ENCODE assay signal across 8 cellular contexts in the genomic region with DNA sequence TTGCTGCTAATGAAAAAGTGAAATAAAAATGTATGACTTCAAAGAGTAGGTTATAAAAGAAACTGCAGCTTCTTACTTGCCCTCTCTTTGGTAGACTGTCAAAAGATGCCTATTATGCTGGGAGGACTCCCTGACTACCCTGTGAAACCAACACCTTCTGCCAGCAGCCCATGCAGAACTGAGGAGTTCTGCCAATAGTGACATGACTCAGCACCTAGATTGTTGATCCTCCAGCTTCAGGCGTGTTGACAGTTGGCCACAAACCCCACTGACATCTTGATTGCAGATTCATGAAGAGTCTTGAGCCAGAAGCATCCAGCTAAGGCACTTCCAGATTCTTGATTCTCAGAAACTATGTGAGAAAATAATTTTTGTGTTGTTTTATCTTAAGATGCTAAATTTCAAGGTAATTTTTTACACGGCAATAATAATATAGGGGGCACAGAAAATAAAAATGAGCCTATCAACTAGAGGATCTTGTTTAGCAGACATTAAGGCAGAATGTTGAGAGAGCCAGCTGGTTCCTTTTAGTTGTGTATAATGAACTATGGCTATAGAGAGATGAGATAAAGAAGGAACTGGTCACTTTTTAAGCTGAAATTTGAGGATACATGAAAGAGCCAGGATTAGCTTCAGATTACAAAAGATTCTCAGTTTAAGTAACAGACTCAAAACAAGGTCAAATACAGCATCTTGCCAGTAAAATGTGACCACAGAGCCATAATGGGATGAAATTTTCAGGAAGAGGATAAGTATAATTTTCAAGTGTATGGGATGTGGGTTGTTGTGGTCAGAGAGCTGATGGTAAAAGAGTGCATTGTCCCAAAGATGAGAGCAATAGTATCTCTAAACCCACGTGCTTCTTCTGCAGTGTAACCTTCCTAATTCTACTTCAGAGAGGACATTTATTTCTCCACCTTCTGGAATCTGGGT.
DNase-seq lines count a peak whose midpoint lies in the region; ATAC-seq, FAIRE-seq and TF ChIP-seq lines count a peak whose summit lies in the region.

No MANE protein-coding gene starts in this region.

- H3K27me3 ChIP-seq in keratinocyte (ENCODE audit: control insufficient read depth, extremely low read depth, insufficient read depth, low read length) (no peaks in the 10 kb centered on the region), Caco-2 (replicated peaks; ENCODE audit: control insufficient read depth, insufficient read depth, low read length) (no peaks in the 10 kb centered on the region)

- FAIRE-seq in keratinocyte (lab: Jason Lieb, UNC), result peak; percentile 77

- no peak overlapping the region for H3K4me2 ChIP-seq in keratinocyte (ENCODE audit: control insufficient read depth, extremely low read depth, insufficient read depth, low read depth, low read length)

- no peak overlapping the region for H3K27ac ChIP-seq in keratinocyte (ENCODE audit: control insufficient read depth, insufficient read depth, low read length)

- no peaks in the 10 kb centered on the region for H3K4me1 Mint-ChIP-seq in Caco-2 (ENCODE audit: low read depth, unreplicated experiment)

- H3K9me3 Mint-ChIP-seq in activated naive CD4-positive, alpha-beta T cell treated with anti-CD3 and anti-CD28 coated beads, Interleukin-2, amount 50 U/mL, for 72 hours, result peaks cover 0 to 11% of the 10 kb centered on the region in 2 donors
- H3K9me3 Mint-ChIP-seq in Caco-2 (ENCODE audit: unreplicated experiment), result peaks cover 10% of the 10 kb centered on the region

- H3K4me1 ChIP-seq in keratinocyte (ENCODE audit: control insufficient read depth, extremely low read depth, insufficient read depth, low read length), result no peaks in the 10 kb centered on the region
- no peaks in the 10 kb centered on the region for H3K4me1 ChIP-seq in Caco-2

- H3K27me3 Mint-ChIP-seq in Caco-2 (ENCODE audit: insufficient read depth, unreplicated experiment), result peaks cover 2% of the 10 kb centered on the region

- H3K9ac ChIP-seq in keratinocyte (ENCODE audit: control insufficient read depth, extremely low read depth, insufficient read depth, low read length), result no peak overlapping the region

- H3K4me3 ChIP-seq in keratinocyte (ENCODE audit: control insufficient read depth in 2 of 3, extremely low read depth in 1 of 3, insufficient read depth in 2 of 3, low read depth in 1 of 3, low read length in 3 of 3) (no peak overlapping the region), Caco-2 (ENCODE audit: low read depth, low read length) (no peak overlapping the region)

- no peaks in the 10 kb centered on the region for H3K36me3 ChIP-seq in keratinocyte (ENCODE audit: control insufficient read depth in 2 of 2, extremely low read depth in 1 of 2, insufficient read depth in 2 of 2, low read length in 2 of 2)
- H3K36me3 ChIP-seq in Caco-2 (ENCODE audit: control insufficient read depth, insufficient read depth, low read length), result no peaks in the 10 kb centered on the region

- no peaks in the 10 kb centered on the region for H3K9me1 ChIP-seq in keratinocyte (ENCODE audit: control insufficient read depth, extremely low read depth, insufficient read depth, low read length)

- CTCF ChIA-PET in Caco-2 (lab: Charles Lee), result no interaction called here

- BruUV-seq in Caco-2 (replicated peaks; lab: Mats Ljungman, UMichigan), result no TSS peak

- intact Hi-C loops in Caco-2 (cut with micrococcal nuclease; ENCODE audit: unreplicated experiment), result no loop called here

- H3K36me3 Mint-ChIP-seq in activated naive CD4-positive, alpha-beta T cell treated with anti-CD3 and anti-CD28 coated beads, Interleukin-2, amount 50 U/mL, for 72 hours, result peaks cover 4 to 31% of the 10 kb centered on the region in 2 donors
- H3K36me3 Mint-ChIP-seq in Caco-2 (ENCODE audit: insufficient read depth, unreplicated experiment), result no peaks in the 10 kb centered on the region

- no peaks in the 10 kb centered on the region for H3K79me2 ChIP-seq in keratinocyte (ENCODE audit: control insufficient read depth, insufficient read depth, low read length)

- no peak for TF ChIP-seq CTCF in AG09319 (IDR thresholded peaks at IDR 0.05; ENCODE audit: low read depth, low read length)
- TF ChIP-seq CTCF in keratinocyte (optimal IDR thresholded peaks at IDR 0.05 in 1 of 3, IDR thresholded peaks at IDR 0.05 in 1 of 3, conservative IDR thresholded peaks at IDR 0.05 in 1 of 3; ENCODE audit: extremely low read depth in 1 of 3, insufficient read depth in 2 of 3, low read length in 3 of 3), result no peak
- no peak for TF ChIP-seq CTCF in Caco-2 (IDR thresholded peaks at IDR 0.05; ENCODE audit: insufficient read depth in 1 of 2, low read depth in 1 of 2, low read length in 1 of 2, severe bottlenecking in 1 of 2, unreplicated experiment in 1 of 2)

- POLR2A ChIA-PET in Caco-2 (lab: Charles Lee), result no interaction called here

- dilution Hi-C loops in keratinocyte (cut with MboI; ENCODE audit: extremely low pct_ligation_motif_present, low sequenced_read_pairs), result no loop called here

- ATAC-seq in GM18520 (IDR thresholded peaks at IDR 0.05; ENCODE audit: unreplicated experiment), result peak; percentile 100
- peak; percentile 95 for ATAC-seq in HG02885 (IDR thresholded peaks at IDR 0.05; ENCODE audit: poor library complexity, unreplicated experiment)
- ATAC-seq in activated naive CD4-positive, alpha-beta T cell treated with anti-CD3 and anti-CD28 coated beads, Interleukin-2, amount 50 U/mL, for 72 hours, result peak; percentile 74 to 97

- no peak overlapping the region for H3K4me3 Mint-ChIP-seq in Caco-2 (ENCODE audit: unreplicated experiment)

- H4K20me1 ChIP-seq in keratinocyte (ENCODE audit: control insufficient read depth, extremely low read depth, insufficient read depth, low read length), result no peaks in the 10 kb centered on the region

- no peaks in the 10 kb centered on the region for H3K9me3 ChIP-seq in keratinocyte (ENCODE audit: control insufficient read depth, low read depth, low read length)
- no peaks in the 10 kb centered on the region for H3K9me3 ChIP-seq in Caco-2

- DNase-seq in AG09319 (ENCODE audit: extremely low read depth, low read depth) (peak; percentile 82), NCI-H1694 (lab: John Stamatoyannopoulos, UW) (peak; percentile 56), keratinocyte (ENCODE audit: low read depth, low spot score) (no peak), NCI-H187 (lab: John Stamatoyannopoulos, UW) (no peak), Caco-2 (no peak)
- DNase-seq in activated naive CD4-positive, alpha-beta T cell treated with anti-CD3 and anti-CD28 coated beads, Interleukin-2, amount 50 U/mL, for 72 hours (ENCODE audit: low spot score in 2 of 2), result peak in 1 of 2 donors; percentile 16

- H3K27ac Mint-ChIP-seq in activated naive CD4-positive, alpha-beta T cell treated with anti-CD3 and anti-CD28 coated beads, Interleukin-2, amount 50 U/mL, for 72 hours, result peak overlapping the region in 1 of 2 donors; percentile 56
- no peak overlapping the region for H3K27ac Mint-ChIP-seq in Caco-2 (ENCODE audit: unreplicated experiment)

- H2AFZ ChIP-seq in keratinocyte (ENCODE audit: control insufficient read depth, low read length), result no peak overlapping the region

Comparison
In these comparisons a context has a peak if more than half of its experiments do, and no peak if none do; other contexts are left out.
1. DNase-seq: peak in AG09319 (single experiment) and NCI-H1694 (single experiment); none in keratinocyte (single experiment), NCI-H187 (0 of 2) and Caco-2 (0 of 2).
2. Peak in every context shown above with its lines, with median percentiles within 50 percentile points of each other: ATAC-seq.